24 cellular contexts compared by ENCODE assay signal in the genomic region with DNA sequence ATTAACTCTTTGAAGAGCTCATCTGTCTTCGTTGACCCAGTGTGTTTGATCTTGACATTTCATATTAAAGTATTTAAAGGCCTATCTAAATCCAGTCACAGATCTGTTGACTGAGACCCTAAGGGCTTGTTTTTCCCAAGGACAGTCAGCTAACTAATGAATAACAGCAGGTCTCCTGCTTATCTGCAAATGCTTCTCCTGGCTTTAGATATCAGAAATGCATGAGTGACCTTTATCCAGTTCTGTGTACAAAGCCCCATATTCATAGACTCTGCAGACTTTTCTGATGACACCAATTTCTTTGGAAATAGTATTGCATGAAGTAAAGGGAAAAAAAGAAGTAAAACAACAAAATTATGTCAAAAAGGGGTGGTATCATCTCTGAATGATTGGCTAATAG.
DNase-seq lines count a peak whose midpoint lies in the region; ATAC-seq, FAIRE-seq and TF ChIP-seq lines count a peak whose summit lies in the region.
"Had no signal": no experiment of that assay in that cellular context is flagged by ENCODE, and none has a peak within 500 bp of the region (broad histone marks: within the 10 kb centered on the region; RNA-seq: fewer than 3 reads in every experiment).

No MANE protein-coding gene starts in this region.

- TF ChIP-seq POLR2A in A549 (IDR thresholded peaks at IDR 0.05; ENCODE audit: low read length) = no peak

- peak overlapping the region; percentile 35 for H3K4me2 ChIP-seq in A549

- H3K4me3 Mint-ChIP-seq in chondrocyte (ENCODE audit: unreplicated experiment) (no peak overlapping the region), mesothelial cell of epicardium (no peak overlapping the region)
- H3K4me3 Mint-ChIP-seq: activated naive CD4-positive, alpha-beta T cell treated with anti-CD3 and anti-CD28 coated beads, Interleukin-2, amount 50 U/mL, for 24 hours; CD14-positive monocyte; HFFc6; natural killer cell treated with Interleukin-12 subunit alpha and Interleukin-12 subunit beta and Interleukin-15 and Interleukin-18, amount 100 ng/mL, for 72 hours; stimulated activated naive CD8-positive, alpha-beta T cell treated with anti-CD3 and anti-CD28 coated beads, Interleukin-15, amount 100 ng/mL, for 72 hours had no signal

- H3K27me3 Mint-ChIP-seq in chondrocyte (ENCODE audit: low read depth) = no peaks in the 10 kb centered on the region
- H3K27me3 Mint-ChIP-seq in mesothelial cell of epicardium (ENCODE audit: low read depth) = no peaks in the 10 kb centered on the region
- H3K27me3 Mint-ChIP-seq: activated naive CD4-positive, alpha-beta T cell treated with anti-CD3 and anti-CD28 coated beads, Interleukin-2, amount 50 U/mL, for 24 hours; natural killer cell treated with Interleukin-12 subunit alpha and Interleukin-12 subunit beta and Interleukin-15 and Interleukin-18, amount 100 ng/mL, for 72 hours; stimulated activated naive CD8-positive, alpha-beta T cell treated with anti-CD3 and anti-CD28 coated beads, Interleukin-15, amount 100 ng/mL, for 72 hours had no signal

- no peak for FAIRE-seq in A549 (lab: Jason Lieb, UNC)
- no peak for FAIRE-seq in GM19239 (lab: Jason Lieb, UNC)

- H3K4me3 ChIP-seq in A549 = no peak overlapping the region
- H3K4me3 ChIP-seq: left lung, MG63, tibial nerve had no signal

- no peak for DNase-seq in A549 (ENCODE audit: low read depth in 1 of 2, low spot score in 1 of 2)
- peak; percentile 69 for DNase-seq in COLO829 (ENCODE audit: low spot score)
- DNase-seq in chondrocyte (ENCODE audit: low spot score) = no peak
- no peak for DNase-seq in mesothelial cell of epicardium (ENCODE audit: low spot score in 2 of 2, unreplicated experiment in 2 of 2)
- no peak for DNase-seq in NCI-H1417 treated with DMSO at 0.1 percent for 48 hours (lab: John Stamatoyannopoulos, UW)
- DNase-seq in GM19239 (ENCODE audit: insufficient read length, low spot score) = no peak
- DNase-seq: activated CD4-positive, alpha-beta T cell treated with anti-CD3 and anti-CD28 coated beads, Interleukin-2, amount 50 U/mL, for 1 hour; aorta; central memory CD4-positive, alpha-beta T cell; HFFc6; KBM-7; left lung; MG63; midbrain; NCI-H1436; NCI-H510A treated with DMSO at 0.1 percent for 48 hours; stimulated activated naive CD8-positive, alpha-beta T cell treated with anti-CD3 and anti-CD28 coated beads, Interleukin-15, amount 100 ng/mL, for 72 hours had no signal

- CTCF ChIA-PET in A549 (lab: Yijun Ruan, JAX) = interaction anchor here (1.2 to 1.6 kb wide), 3 partner anchors 15 to 72 kb away, joined by 4 to 6 read pairs (median 6); no protein-coding TSS in a partner anchor

- H3K27ac Mint-ChIP-seq in chondrocyte (ENCODE audit: unreplicated experiment) (peak overlapping the region; percentile 20), mesothelial cell of epicardium (peak overlapping the region; percentile 68)
- H3K27ac Mint-ChIP-seq: activated naive CD4-positive, alpha-beta T cell treated with anti-CD3 and anti-CD28 coated beads, Interleukin-2, amount 50 U/mL, for 24 hours; HFFc6; natural killer cell treated with Interleukin-12 subunit alpha and Interleukin-12 subunit beta and Interleukin-15 and Interleukin-18, amount 100 ng/mL, for 72 hours; stimulated activated naive CD8-positive, alpha-beta T cell treated with anti-CD3 and anti-CD28 coated beads, Interleukin-15, amount 100 ng/mL, for 72 hours had no signal

- peaks cover 20% of the 10 kb centered on the region for H3K4me1 Mint-ChIP-seq in chondrocyte (ENCODE audit: low read depth)
- peaks cover 31% of the 10 kb centered on the region for H3K4me1 Mint-ChIP-seq in mesothelial cell of epicardium
- H3K4me1 Mint-ChIP-seq: activated naive CD4-positive, alpha-beta T cell treated with anti-CD3 and anti-CD28 coated beads, Interleukin-2, amount 50 U/mL, for 24 hours had no signal

- H3K36me3 Mint-ChIP-seq in chondrocyte (ENCODE audit: low read depth) = peaks cover 40% of the 10 kb centered on the region
- peaks cover 14% of the 10 kb centered on the region for H3K36me3 Mint-ChIP-seq in mesothelial cell of epicardium
- H3K36me3 Mint-ChIP-seq: natural killer cell treated with Interleukin-12 subunit alpha and Interleukin-12 subunit beta and Interleukin-15 and Interleukin-18, amount 100 ng/mL, for 72 hours had no signal

- peaks cover 22% of the 10 kb centered on the region for H3K4me1 ChIP-seq in A549
- H3K4me1 ChIP-seq: left lung had no signal

- ATAC-seq in A549 = no peak
- ATAC-seq in HG02884 (IDR thresholded peaks at IDR 0.05; ENCODE audit: unreplicated experiment) = no peak
- no peak for ATAC-seq in GM18907 (IDR thresholded peaks at IDR 0.05; ENCODE audit: unreplicated experiment)
- ATAC-seq: left lung; natural killer cell treated with Interleukin-12 subunit alpha and Interleukin-12 subunit beta and Interleukin-15 and Interleukin-18, amount 100 ng/mL, for 72 hours; sciatic nerve; stimulated activated naive CD8-positive, alpha-beta T cell treated with anti-CD3 and anti-CD28 coated beads, Interleukin-15, amount 100 ng/mL, for 72 hours had no signal

- no peak for TF ChIP-seq RAD21 in A549 (conservative IDR thresholded peaks at IDR 0.05 in 1 of 2, IDR thresholded peaks at IDR 0.05 in 1 of 2)

- no peaks in the 10 kb centered on the region for H3K9me3 ChIP-seq in A549
- H3K9me3 ChIP-seq: left lung, MG63, tibial nerve had no signal

- no peak overlapping the region for H3K27ac ChIP-seq in A549
- H3K27ac ChIP-seq: left lung had no signal

- WGBS in A549 (ENCODE audit: missing lambda C conversion rate) = 6% methylated on average over 1 of the region's 1 CpG

- H3K9me3 Mint-ChIP-seq in chondrocyte (ENCODE audit: low read depth) = no peaks in the 10 kb centered on the region
- H3K9me3 Mint-ChIP-seq in mesothelial cell of epicardium = no peaks in the 10 kb centered on the region
- H3K9me3 Mint-ChIP-seq: activated naive CD4-positive, alpha-beta T cell treated with anti-CD3 and anti-CD28 coated beads, Interleukin-2, amount 50 U/mL, for 24 hours; CD14-positive monocyte; HFFc6; natural killer cell treated with Interleukin-12 subunit alpha and Interleukin-12 subunit beta and Interleukin-15 and Interleukin-18, amount 100 ng/mL, for 72 hours; stimulated activated naive CD8-positive, alpha-beta T cell treated with anti-CD3 and anti-CD28 coated beads, Interleukin-15, amount 100 ng/mL, for 72 hours had no signal

- TF ChIP-seq EP300 in A549 (IDR thresholded peaks at IDR 0.05) = no peak

- TF ChIP-seq CTCF in A549 (IDR thresholded peaks at IDR 0.05) (no peak), chondrocyte (IDR thresholded peaks at IDR 0.05) (no peak), mesothelial cell of epicardium (IDR thresholded peaks at IDR 0.05; ENCODE audit: unreplicated experiment) (no peak)

- POLR2A ChIA-PET in A549 (lab: Yijun Ruan, JAX) = no interaction called here

TF ChIP-seq in A549, 52 proteins besides CTCF, POLR2A, EP300 and RAD21:
- TF ChIP-seq RFX5 (IDR thresholded peaks at IDR 0.05) (no peak), MAZ (IDR thresholded peaks at IDR 0.05; ENCODE audit: borderline replicate concordance, low read depth, low read length) (no peak), MYC (IDR thresholded peaks at IDR 0.05; ENCODE audit: borderline replicate concordance, low read length) (no peak), CBX2 (IDR thresholded peaks at IDR 0.05; ENCODE audit: borderline replicate concordance, low read depth) (no peak), FOSL2 (IDR thresholded peaks at IDR 0.05) (no peak), FOSL2 (CRISPR knock-in tag; IDR thresholded peaks at IDR 0.05) (no peak), SREBF2 (IDR thresholded peaks at IDR 0.05) (no peak)
- TF ChIP-seq, protein P1, sequence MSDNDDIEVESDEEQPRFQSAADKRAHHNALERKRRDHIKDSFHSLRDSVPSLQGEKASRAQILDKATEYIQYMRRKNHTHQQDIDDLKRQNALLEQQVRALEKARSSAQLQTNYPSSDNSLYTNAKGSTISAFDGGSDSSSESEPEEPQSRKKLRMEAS (IDR thresholded peaks at IDR 0.05) = no peak
